8 cellular contexts compared by ENCODE assay signal in the genomic region with DNA sequence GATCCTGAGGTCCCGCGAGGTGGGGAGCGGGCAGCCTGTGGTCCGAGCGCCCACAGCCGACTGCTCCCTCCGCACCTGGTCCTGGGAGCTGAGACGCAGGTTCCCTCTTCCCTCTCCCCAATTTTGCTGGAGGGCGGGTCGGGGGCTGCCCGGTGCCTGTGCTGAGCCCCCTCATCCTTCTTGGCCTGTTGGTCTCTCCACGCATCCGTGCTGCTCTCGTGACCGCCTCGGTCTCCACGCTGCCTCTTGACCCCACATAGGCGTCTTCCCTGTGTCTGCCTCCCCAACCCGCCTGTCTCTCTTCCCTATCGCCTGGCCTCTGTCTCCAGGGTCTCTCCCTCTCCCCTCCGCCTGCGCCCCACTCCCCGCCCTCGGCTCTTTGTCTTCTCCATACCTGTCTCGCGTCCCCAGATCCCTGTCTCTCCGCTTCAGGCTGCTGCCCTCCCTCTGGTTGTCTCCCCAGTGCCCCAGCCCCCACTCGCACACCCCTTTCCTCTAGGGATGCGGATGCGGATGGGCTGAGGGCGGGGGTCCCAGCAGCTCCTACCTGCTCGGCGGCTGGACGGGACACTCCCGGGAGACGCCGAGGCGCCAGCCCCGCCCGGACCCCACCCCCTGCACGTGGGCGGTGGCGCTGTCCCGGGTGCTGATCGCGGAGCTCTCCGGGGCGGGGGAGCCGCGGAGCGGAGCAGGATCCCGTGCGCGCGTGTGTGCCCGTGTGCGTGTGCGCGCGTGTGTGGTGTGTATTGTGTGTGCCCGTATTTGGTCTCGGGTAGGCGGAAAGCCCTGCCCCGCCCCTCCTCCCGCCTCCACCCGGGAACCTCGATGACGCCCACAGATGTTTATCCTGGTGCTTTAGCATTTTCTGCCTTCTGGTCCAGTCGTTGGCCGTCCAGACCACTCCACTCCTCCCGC. TPM values are rescaled to one million over a fixed set of nuclear protein-coding genes. Genes with fewer than 3 reads are reported as not detected.
A peak's percentile ranks its signal among the peaks of the same experiment; 100 is the strongest.
DNase-seq lines count a peak whose midpoint lies in the region; ATAC-seq and TF ChIP-seq lines count a peak whose summit lies in the region.

A gene (minus strand): TSS at position 720 of the 915 bp plus-strand sequence. CDS start 1,248 bp downstream, outside the sequence.

- H3K27ac ChIP-seq in iPS-20b (ENCODE audit: low read length) = no peak within 1 kb of the TSS

- DNase-seq in BE2C (peak; percentile 58), T-helper 2 cell (peak; percentile 26 to 54 (median 47)), astrocyte of the cerebellum (ENCODE audit: low read depth) (no peak), NCI-H526 treated with DMSO at 0.1 percent for 48 hours (lab: John Stamatoyannopoulos, UW) (no peak)
- peak; percentile 49 for DNase-seq in stimulated activated CD4-positive, alpha-beta T cell treated with anti-CD3 and anti-CD28 coated beads, Interleukin-1b, Interleukin-23, amount 100 ng/mL, for 48 hours

- in situ Hi-C loops in astrocyte of the cerebellum (cut with HindIII; ENCODE audit: low sequenced_read_pairs) = loop anchor here (5.0 to 10.0 kb wide), 4 partner anchors 75 to 235 kb away; a partner anchor contains a TSS

- H3K9me3 ChIP-seq in BE2C = no peaks in the 10 kb centered on the region
- no peaks in the 10 kb centered on the region for H3K9me3 ChIP-seq in iPS-20b (ENCODE audit: insufficient read depth, low read depth, low read length)

- no peaks in the 10 kb centered on the region; the same call in 1 of the 2 replicates for H3K4me1 ChIP-seq in BE2C
- peaks cover 4% of the 10 kb centered on the region; the same call in 1 of the 2 replicates for H3K4me1 ChIP-seq in iPS-20b (ENCODE audit: insufficient read depth, low read length)

- H3K27me3 ChIP-seq in BE2C = no peaks in the 10 kb centered on the region
- peaks cover 73% of the 10 kb centered on the region for H3K27me3 ChIP-seq in iPS-20b (ENCODE audit: insufficient read depth, low read length)

- no peak within 1 kb of the TSS; the same call in 1 of the 2 replicates for H3K9ac ChIP-seq in iPS-20b (ENCODE audit: low read depth, low read length)

- H3K36me3 ChIP-seq in BE2C = no peaks in the 10 kb centered on the region
- no peaks in the 10 kb centered on the region for H3K36me3 ChIP-seq in iPS-20b (ENCODE audit: insufficient read depth, low read depth, low read length)

- ATAC-seq in HG02943 (IDR thresholded peaks at IDR 0.05; ENCODE audit: low read depth, unreplicated experiment) (peak; percentile 10), HG02938 (IDR thresholded peaks at IDR 0.05; ENCODE audit: unreplicated experiment) (no peak)

- no peak for TF ChIP-seq CTCF in BE2C (IDR thresholded peaks at IDR 0.05; ENCODE audit: low read depth, low read length)
- no peak for TF ChIP-seq CTCF in astrocyte of the cerebellum (IDR thresholded peaks at IDR 0.05; ENCODE audit: low read depth, low read length, missing control alignments)

- H3K4me3 ChIP-seq in BE2C (ENCODE audit: low read depth, low read length) (peak within 1 kb of the TSS; percentile 78), astrocyte of the cerebellum (ENCODE audit: low read depth, low read length) (peak within 1 kb of the TSS; percentile 11), iPS-20b (ENCODE audit: low read length) (peak within 1 kb of the TSS; percentile 83)

RNA-seq across cellular contexts. Expression of the gene that starts here (rescaled TPM):
- 21.0 TPM for polyA plus RNA-seq in BE2C (2012; ENCODE audit: insufficient read depth, insufficient read length, low read depth)

Comparison
In these comparisons a context has a peak if more than half of its experiments do, and no peak if none do; other contexts are left out.
1. DNase-seq: peak in BE2C (single experiment), T-helper 2 cell (5 of 5) and stimulated activated CD4-positive, alpha-beta T cell treated with anti-CD3 and anti-CD28 coated beads, Interleukin-1b, Interleukin-23, amount 100 ng/mL, for 48 hours (single experiment); none in astrocyte of the cerebellum (single experiment) and NCI-H526 treated with DMSO at 0.1 percent for 48 hours (single experiment).
2. H3K4me3 ChIP-seq: peak in every context shown above with its lines; median percentile 83 in iPS-20b; 78 in BE2C; 11 in astrocyte of the cerebellum.